In the genomic region with DNA sequence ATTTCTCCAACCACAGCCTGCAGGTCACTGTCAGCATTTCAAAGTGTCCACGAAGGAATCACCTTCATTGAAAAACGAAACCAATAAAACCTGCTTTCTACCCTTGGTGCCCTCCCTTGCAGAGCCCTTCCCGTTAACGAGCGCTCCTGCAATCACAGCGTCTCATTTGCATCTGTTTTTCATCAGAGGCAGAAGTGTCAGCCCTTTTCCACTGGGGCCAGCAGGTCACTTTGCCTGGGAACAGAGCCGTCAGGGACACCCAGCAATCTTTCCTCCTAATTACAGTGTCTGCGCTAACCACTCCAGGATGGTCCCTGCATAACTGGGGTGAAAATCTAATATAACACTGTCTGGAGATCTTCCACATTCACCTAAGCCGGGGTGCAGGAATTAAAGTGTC, we compare ENCODE assay signal across 24 cellular contexts.
A peak's percentile ranks its signal among the peaks of the same experiment; 100 is the strongest.
DNase-seq lines count a peak whose midpoint lies in the region; ATAC-seq and TF ChIP-seq lines count a peak whose summit lies in the region.
"Had no signal": no experiment of that assay in that cellular context is flagged by ENCODE, and none has a peak within 500 bp of the region (broad histone marks: within the 10 kb centered on the region; RNA-seq: fewer than 3 reads in every experiment).

No MANE protein-coding gene starts in this region.

- DNase-seq in SK-N-DZ (ENCODE audit: low spot score) (peak; percentile 42), left ventricle myocardium superior (no peak), nephron progenitor cell (no peak), posterior cingulate gyrus (no peak), GM03348 (ENCODE audit: low spot score) (no peak), MG63 (no peak)
- DNase-seq: activated CD4-positive, CD25-positive, alpha-beta regulatory T cell treated with anti-CD3 and anti-CD28 coated beads, Interleukin-2, amount 50 U/mL, for 72 hours; activated CD8-positive, alpha-beta T cell treated with anti-CD3 and anti-CD28 coated beads for 36 hours; activated effector memory CD4-positive, alpha-beta T cell treated with anti-CD3 and anti-CD28 coated beads, Interleukin-2, amount 50 U/mL, for 16 hours; Calu3; effector CD8-positive, alpha-beta T cell; erythroblast; foreskin keratinocyte; NCI-H1092 treated with DMSO at 0.1 percent for 48 hours; NCI-H2029 treated with DMSO at 0.1 percent for 48 hours; PC-3; SHP77 treated with DMSO at 0.1 percent for 48 hours; T-helper 1 cell had no signal

- intact Hi-C loops in left ventricle myocardium superior (cut with micrococcal nuclease) (no loop called here), posterior cingulate gyrus (cut with DNase I) (no loop called here)

- peak overlapping the region; percentile 83 for H3K27ac Mint-ChIP-seq in nephron progenitor cell
- H3K27ac Mint-ChIP-seq: activated CD8-positive, alpha-beta T cell treated with anti-CD3 and anti-CD28 coated beads for 36 hours had no signal

- TF ChIP-seq CTCF in nephron progenitor cell (IDR thresholded peaks at IDR 0.05): no peak

- peaks cover 0 to 7% (median 0%) of the 10 kb centered on the region in 11 experiments; a peak in 4 of 22 replicates for H3K9me3 ChIP-seq in BLaER1 treated with 17β-estradiol and CSF1 and Interleukin-3, amounts not matched to agents 10 nM and 100 nM (replicated peaks in 1 of 11)
- no peaks in the 10 kb centered on the region for H3K9me3 ChIP-seq in MG63
- H3K9me3 ChIP-seq: body of pancreas, HAP-1, vagina had no signal

- H3K4me2 ChIP-seq in BLaER1 treated with 17β-estradiol and CSF1 and Interleukin-3, amounts not matched to agents 10 nM and 100 nM: peak overlapping the region; percentile 39 to 94 (median 55); a peak in 19 of 22 replicates
- H3K4me2 ChIP-seq: smooth muscle cell had no signal

- no peaks in the 10 kb centered on the region for H4K20me1 ChIP-seq in BLaER1 treated with 17β-estradiol and CSF1 and Interleukin-3, amounts not matched to agents 10 nM and 100 nM

- peak overlapping the region in 1 of 11 experiments; percentile 68; a peak in 1 of 22 replicates for H3K9ac ChIP-seq in BLaER1 treated with 17β-estradiol and CSF1 and Interleukin-3, amounts not matched to agents 10 nM and 100 nM

- peak overlapping the region; percentile 18 for H3K4me3 Mint-ChIP-seq in nephron progenitor cell
- H3K4me3 Mint-ChIP-seq: activated CD8-positive, alpha-beta T cell treated with anti-CD3 and anti-CD28 coated beads for 36 hours had no signal

- H3K4me1 Mint-ChIP-seq in nephron progenitor cell: peaks cover 77% of the 10 kb centered on the region

- ATAC-seq in left ventricle myocardium superior: peak; percentile 62
- ATAC-seq in HG03175 (IDR thresholded peaks at IDR 0.05; ENCODE audit: unreplicated experiment): no peak
- ATAC-seq: activated CD8-positive, alpha-beta T cell treated with anti-CD3 and anti-CD28 coated beads for 36 hours; body of pancreas; foreskin keratinocyte; PC-3 had no signal

- no peak overlapping the region for H3K4me3 ChIP-seq in BLaER1 treated with 17β-estradiol and CSF1 and Interleukin-3, amounts not matched to agents 10 nM and 100 nM
- no peak overlapping the region for H3K4me3 ChIP-seq in MG63
- H3K4me3 ChIP-seq: body of pancreas, HAP-1, smooth muscle cell, vagina had no signal

- peaks cover 37% of the 10 kb centered on the region for H3K9me3 Mint-ChIP-seq in nephron progenitor cell
- H3K9me3 Mint-ChIP-seq: activated CD8-positive, alpha-beta T cell treated with anti-CD3 and anti-CD28 coated beads for 36 hours had no signal

- peaks cover 2% of the 10 kb centered on the region for H3K27me3 Mint-ChIP-seq in nephron progenitor cell (ENCODE audit: low read depth, poor library complexity)
- H3K27me3 Mint-ChIP-seq: activated CD8-positive, alpha-beta T cell treated with anti-CD3 and anti-CD28 coated beads for 36 hours had no signal

- H3K36me3 ChIP-seq in BLaER1 treated with 17β-estradiol and CSF1 and Interleukin-3, amounts not matched to agents 10 nM and 100 nM: no peaks in the 10 kb centered on the region
- no peaks in the 10 kb centered on the region for H3K36me3 ChIP-seq in MG63
- H3K36me3 ChIP-seq: HAP-1, vagina had no signal

- H3K27me3 ChIP-seq in BLaER1 treated with 17β-estradiol and CSF1 and Interleukin-3, amounts not matched to agents 10 nM and 100 nM: no peaks in the 10 kb centered on the region
- no peaks in the 10 kb centered on the region for H3K27me3 ChIP-seq in MG63
- H3K27me3 ChIP-seq: body of pancreas, foreskin keratinocyte, vagina had no signal

- H3K27ac ChIP-seq in BLaER1 treated with 17β-estradiol and CSF1 and Interleukin-3, amounts not matched to agents 10 nM and 100 nM: peak overlapping the region in 5 of 11 experiments; percentile 51 to 81 (median 77); a peak in 9 of 22 replicates
- H3K27ac ChIP-seq: foreskin keratinocyte, vagina had no signal

- peaks cover 26% of the 10 kb centered on the region for H3K36me3 Mint-ChIP-seq in nephron progenitor cell (ENCODE audit: low read depth)

- peaks cover 37 to 61% (median 51%) of the 10 kb centered on the region in 10 experiments for H3K4me1 ChIP-seq in BLaER1 treated with 17β-estradiol and CSF1 and Interleukin-3, amounts not matched to agents 10 nM and 100 nM
- H3K4me1 ChIP-seq: body of pancreas, foreskin keratinocyte, HAP-1 had no signal
